ENCODE assay signal across 13 cellular contexts in genomic region chr6:47722178-47722577, GRCh38. TPM values are rescaled to one million over a fixed set of nuclear protein-coding genes. Genes with fewer than 3 reads are reported as not detected.
A peak's percentile ranks its signal among the peaks of the same experiment; 100 is the strongest.
DNase-seq lines count a peak whose midpoint lies in the region; ATAC-seq lines count a peak whose summit lies in the region.
"Had no signal": no experiment of that assay in that cellular context is flagged by ENCODE, and none has a peak within 500 bp of the region (broad histone marks: within the 10 kb centered on the region; RNA-seq: fewer than 3 reads in every experiment).

No MANE protein-coding gene starts in this region.

- DNase-seq in HT-29 (ENCODE audit: low spot score) (peak; percentile 37), left kidney (ENCODE audit: low read depth, low spot score) (peak; percentile 28), HAP-1 (ENCODE audit: low spot score in 2 of 2) (no peak), DMS79 (lab: John Stamatoyannopoulos, UW) (no peak), NCI-H1105 (lab: John Stamatoyannopoulos, UW) (no peak)
- DNase-seq: activated T-cell treated with anti-CD3 and anti-CD28 coated beads, Interleukin-2, amount 50 U/mL, for 4 hours; IMR-90; kidney had no signal

- no peaks in the 10 kb centered on the region for H3K27me3 ChIP-seq in HAP-1 (ENCODE audit: low read depth)

- H3K36me3 ChIP-seq in HAP-1 (replicated peaks) = no peaks in the 10 kb centered on the region

- no peaks in the 10 kb centered on the region for H3K9me3 ChIP-seq in HAP-1

- no peak overlapping the region for H3K4me3 ChIP-seq in HAP-1

- ATAC-seq in GM19023 (IDR thresholded peaks at IDR 0.05; ENCODE audit: unreplicated experiment) (peak; percentile 82), HG02759 (IDR thresholded peaks at IDR 0.05; ENCODE audit: unreplicated experiment) (peak; percentile 84), HG02588 (IDR thresholded peaks at IDR 0.05; ENCODE audit: unreplicated experiment) (no peak)
- ATAC-seq: activated T-cell treated with anti-CD3 and anti-CD28 coated beads, Interleukin-2, amount 50 U/mL, for 4 hours had no signal

- in situ Hi-C loops in HAP-1 (cut with MboI; ENCODE audit: low sequenced_read_pairs) = no loop called here

- no peaks in the 10 kb centered on the region for H3K4me1 ChIP-seq in HAP-1

RNA-seq across cellular contexts. Expression of gene ADGRF4, which starts 23.8 kb away (rescaled TPM):
- total RNA-seq in HT-29 (2014; rRNA removed; shearing (Covaris generic)) = 0.41 and 0.94 TPM in 2 replicates
- total RNA-seq: activated T-cell treated with anti-CD3 and anti-CD28 coated beads, Interleukin-2, amount 50 U/mL, for 4 hours; kidney had no signal

RNA-seq across cellular contexts. Expression of gene OPN5, which starts 59.7 kb away (rescaled TPM):
- total RNA-seq in HT-29 (2014; rRNA removed; shearing (Covaris generic)) = not detected in 2 replicates
- total RNA-seq: activated T-cell treated with anti-CD3 and anti-CD28 coated beads, Interleukin-2, amount 50 U/mL, for 4 hours; bronchial epithelial cell; IMR-90; subcutaneous adipose tissue had no signal

Comparison
In these comparisons a context has a peak if more than half of its experiments do, and no peak if none do; other contexts are left out.
1. DNase-seq: peak in HT-29 (single experiment) and left kidney (single experiment); none in HAP-1 (0 of 2), DMS79 (single experiment) and NCI-H1105 (single experiment).